9 cellular contexts compared by ENCODE assay signal in the genomic region with DNA sequence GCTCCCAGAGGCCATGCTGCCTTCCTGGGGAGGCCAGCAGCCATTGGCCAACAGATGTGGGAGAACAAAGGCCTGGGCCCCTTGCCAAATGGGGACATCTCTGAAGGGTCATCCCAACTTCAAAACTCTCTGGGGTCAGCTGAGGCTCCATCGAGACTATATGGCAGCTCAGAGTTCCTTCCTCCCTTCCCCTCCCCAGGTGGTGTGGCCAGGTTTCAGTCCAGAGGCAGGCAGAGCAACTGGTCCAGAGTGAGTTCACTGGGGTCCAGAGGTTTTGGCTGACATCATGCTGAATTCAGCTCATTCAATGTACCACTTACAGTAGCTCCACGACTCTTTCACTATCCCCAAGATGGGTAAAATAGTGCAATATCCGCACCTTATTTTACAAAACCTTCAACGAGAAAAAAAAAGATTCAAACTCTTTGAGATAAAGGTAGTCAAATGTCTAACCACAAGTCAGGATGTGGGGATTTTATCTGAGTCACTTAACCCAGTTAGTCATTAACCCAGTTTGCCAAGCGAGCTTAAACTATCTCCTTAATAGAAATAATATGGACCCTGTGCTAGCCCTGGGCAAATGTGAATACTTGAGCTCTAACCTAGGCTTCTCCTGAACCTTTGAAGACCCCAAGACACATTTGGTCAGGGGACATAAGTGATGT.
DNase-seq lines count a peak whose midpoint lies in the region; ATAC-seq and TF ChIP-seq lines count a peak whose summit lies in the region.
"Had no signal": no experiment of that assay in that cellular context is flagged by ENCODE, and none has a peak within 500 bp of the region (broad histone marks: within the 10 kb centered on the region; RNA-seq: fewer than 3 reads in every experiment).

No MANE protein-coding gene starts in this region.

- H3K4me3 ChIP-seq in GM12865 (ENCODE audit: low read depth, low read length) (no peak overlapping the region), epithelial cell of proximal tubule (ENCODE audit: low read depth, low read length) (peak overlapping the region; percentile 12), psoas muscle (no peak overlapping the region), OCI-LY7 (ENCODE audit: low read depth, low read length, poor library complexity, severe bottlenecking) (no peak overlapping the region)
- H3K4me3 ChIP-seq in Jurkat, Clone E6-1 (ENCODE audit: low read length), result no peak overlapping the region

- H3K36me3 ChIP-seq in psoas muscle (ENCODE audit: insufficient read depth in 1 of 2, low read depth in 1 of 2) (no peaks in the 10 kb centered on the region), OCI-LY7 (ENCODE audit: insufficient read depth, low read length) (no peaks in the 10 kb centered on the region)

- H3K4me2 ChIP-seq in OCI-LY7 (ENCODE audit: low read length), result no peak overlapping the region

- H3K9me3 ChIP-seq in psoas muscle, result no peaks in the 10 kb centered on the region
- H3K9me3 ChIP-seq in OCI-LY7 (ENCODE audit: low read length), result no peaks in the 10 kb centered on the region

- H4K20me1 ChIP-seq in OCI-LY7 (ENCODE audit: insufficient read depth, low read length), result no peaks in the 10 kb centered on the region

- POLR2A ChIA-PET in OCI-LY7 (lab: Charles Lee), result no interaction called here

- ATAC-seq in GM21576 (IDR thresholded peaks at IDR 0.05; ENCODE audit: unreplicated experiment) (peak; percentile 86), psoas muscle (no peak)

- H3K27me3 ChIP-seq in psoas muscle (ENCODE audit: insufficient read depth in 3 of 3, low read length in 2 of 3), result no peaks in the 10 kb centered on the region

- no peak overlapping the region for H2AFZ ChIP-seq in OCI-LY7 (ENCODE audit: low read length)

- intact Hi-C loops in psoas muscle (cut with DNase I) (no loop called here), OCI-LY7 (cut with micrococcal nuclease; ENCODE audit: unreplicated experiment) (no loop called here)

- DNase-seq in GM12865 (ENCODE audit: low read depth) (peak; percentile 43), epithelial cell of proximal tubule (ENCODE audit: low read depth) (peak; percentile 84), D341Med (ENCODE audit: low spot score) (no peak), psoas muscle (no peak), OCI-LY7 (ENCODE audit: low spot score) (no peak), OCI-M1 (lab: John Stamatoyannopoulos, UW) (no peak)
- DNase-seq in Jurkat, Clone E6-1 (ENCODE audit: low read depth, low spot score), result peak; percentile 28
- DNase-seq: activated naive CD4-positive, alpha-beta T cell treated with anti-CD3 and anti-CD28 coated beads, Interleukin-2, amount 10 ng/mL, durations not matched to agents 7 days and 5 days had no signal

- no peaks in the 10 kb centered on the region for H3K9me2 ChIP-seq in OCI-LY7 (ENCODE audit: insufficient read depth, low read length)

- H3K27ac ChIP-seq in psoas muscle, result no peak overlapping the region
- H3K27ac ChIP-seq in OCI-LY7 (ENCODE audit: low read depth, low read length, poor library complexity, severe bottlenecking), result no peak overlapping the region

- no peaks in the 10 kb centered on the region for H3K79me2 ChIP-seq in OCI-LY7 (ENCODE audit: insufficient read depth, low read depth, low read length)

- H3K4me1 ChIP-seq in psoas muscle (no peaks in the 10 kb centered on the region), OCI-LY7 (ENCODE audit: insufficient read depth, low read length, poor library complexity, severe bottlenecking) (no peaks in the 10 kb centered on the region)

- TF ChIP-seq CTCF in GM12865 (IDR thresholded peaks at IDR 0.05; ENCODE audit: insufficient read depth, low read depth, low read length, missing control alignments) (no peak), epithelial cell of proximal tubule (conservative IDR thresholded peaks at IDR 0.05; ENCODE audit: low read depth, low read length) (no peak), psoas muscle (IDR thresholded peaks at IDR 0.05) (no peak), OCI-LY7 (conservative IDR thresholded peaks at IDR 0.05; ENCODE audit: low read length) (no peak)

- 61 to 74% (median 65%) methylated on average over 5 of the region's 5 CpGs for WGBS in psoas muscle, 3 donors

- no TSS peak for BruUV-seq in OCI-LY7 (replicated peaks; lab: Mats Ljungman, UMichigan)

- CTCF ChIA-PET in OCI-LY7 (lab: Charles Lee; ENCODE audit: unreplicated experiment), result interaction anchor here (0.9 kb wide), 1 partner anchor 515 kb away, joined by 3 read pairs; no protein-coding TSS in a partner anchor

Comparison
In these comparisons a context has a peak if more than half of its experiments do, and no peak if none do; other contexts are left out.
1. DNase-seq: peak in GM12865 (single experiment), Jurkat, Clone E6-1 (single experiment) and epithelial cell of proximal tubule (single experiment); none in D341Med (single experiment), psoas muscle (0 of 2), OCI-LY7 (single experiment) and OCI-M1 (single experiment).